12 cellular contexts compared by ENCODE assay signal in the genomic region with DNA sequence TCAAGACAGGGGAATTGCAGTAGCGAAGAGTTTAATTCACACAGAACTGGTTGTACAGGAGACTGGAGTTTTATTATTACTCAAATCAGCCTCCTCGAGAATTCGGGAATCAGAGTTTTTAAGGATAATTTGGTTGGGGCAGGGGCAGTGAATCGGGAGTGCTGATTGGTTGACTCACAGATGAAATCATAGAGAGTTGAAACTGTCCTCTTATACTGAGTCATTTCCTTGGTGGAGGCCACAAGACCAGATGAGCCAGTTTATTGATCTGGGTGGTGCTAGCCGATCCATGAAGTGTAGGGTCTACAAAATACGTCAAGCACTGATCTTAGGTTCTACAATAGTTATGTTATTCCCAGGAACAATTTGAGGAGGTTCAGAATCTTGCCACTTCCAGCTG. TPM values are rescaled to one million over a fixed set of nuclear protein-coding genes. Genes with fewer than 3 reads are reported as not detected.
DNase-seq lines count a peak whose midpoint lies in the region; ATAC-seq and TF ChIP-seq lines count a peak whose summit lies in the region.
"Had no signal": no experiment of that assay in that cellular context is flagged by ENCODE, and none has a peak within 500 bp of the region (broad histone marks: within the 10 kb centered on the region; RNA-seq: fewer than 3 reads in every experiment).

No MANE protein-coding gene starts in this region.

- CTCF ChIA-PET in activated CD4-positive, alpha-beta T cell treated with anti-CD3 and anti-CD28 coated beads for 36 hours (lab: Charles Lee) = interaction anchor here (1.0 kb wide), 1 partner anchor 24 kb away, joined by 3 read pairs; the partner anchor contains the start of gene AQR

- H3K4me3 Mint-ChIP-seq in activated CD4-positive, alpha-beta T cell treated with anti-CD3 and anti-CD28 coated beads for 36 hours = peak overlapping the region; percentile 42

- peaks cover 7% of the 10 kb centered on the region for H3K27me3 Mint-ChIP-seq in activated CD4-positive, alpha-beta T cell treated with anti-CD3 and anti-CD28 coated beads for 36 hours

- H3K9me3 ChIP-seq in OCI-LY3 (ENCODE audit: insufficient read depth, low read length) (no peaks in the 10 kb centered on the region), esophagus squamous epithelium (no peaks in the 10 kb centered on the region)
- H3K9me3 ChIP-seq: A549, testis had no signal

- H3K9ac ChIP-seq in OCI-LY3 (ENCODE audit: low read length) = no peak overlapping the region

- DNase-seq in activated CD4-positive, alpha-beta T cell treated with anti-CD3 and anti-CD28 coated beads for 36 hours = peak; percentile 46
- DNase-seq in activated CD4-positive, alpha-beta T cell treated with anti-CD3 and anti-CD28 coated beads, Interleukin-2, amount 50 U/mL, for 1 hour = no peak
- DNase-seq in esophagus squamous epithelium (lab: John Stamatoyannopoulos, UW) (no peak), retina (no peak), ecto neural progenitor cell (ENCODE audit: low spot score) (no peak)
- DNase-seq: brain microvascular endothelial cell, NCI-H2081 treated with DMSO at 0.1 percent for 48 hours, testis had no signal

- H4K20me1 ChIP-seq in OCI-LY3 (ENCODE audit: insufficient read depth, low read length) = no peaks in the 10 kb centered on the region

- H3K4me1 Mint-ChIP-seq in activated CD4-positive, alpha-beta T cell treated with anti-CD3 and anti-CD28 coated beads for 36 hours = peaks cover 27% of the 10 kb centered on the region

- H3K4me3 ChIP-seq in OCI-LY3 (ENCODE audit: low read length) (no peak overlapping the region), esophagus squamous epithelium (no peak overlapping the region)
- H3K4me3 ChIP-seq: A549, testis had no signal

- H2AFZ ChIP-seq in OCI-LY3 (ENCODE audit: low read depth, low read length) = peak overlapping the region; percentile 67; the same call in 1 of the 2 replicates

- H3K79me2 ChIP-seq in OCI-LY3 (ENCODE audit: low read length) = peaks cover 1% of the 10 kb centered on the region; the same call in 1 of the 2 replicates

- 53 to 58% methylated on average over 5 to 6 of the region's 6 CpGs for WGBS in esophagus squamous epithelium, 2 donors

- ATAC-seq in activated CD4-positive, alpha-beta T cell treated with anti-CD3 and anti-CD28 coated beads for 36 hours = peak; percentile 68
- ATAC-seq in GM21786 (IDR thresholded peaks at IDR 0.05; ENCODE audit: unreplicated experiment) (peak; percentile 33), HG03457 (IDR thresholded peaks at IDR 0.05; ENCODE audit: unreplicated experiment) (no peak)
- ATAC-seq: A549 had no signal

- H3K27ac Mint-ChIP-seq in activated CD4-positive, alpha-beta T cell treated with anti-CD3 and anti-CD28 coated beads for 36 hours = peak overlapping the region; percentile 80

- H3K4me2 ChIP-seq in OCI-LY3 (ENCODE audit: low read length) = peak overlapping the region; percentile 52
- H3K4me2 ChIP-seq: A549 had no signal

- H3K9me3 Mint-ChIP-seq in activated CD4-positive, alpha-beta T cell treated with anti-CD3 and anti-CD28 coated beads for 36 hours (ENCODE audit: low read depth) = no peaks in the 10 kb centered on the region

- peaks cover 11% of the 10 kb centered on the region; the same call in 1 of the 2 replicates for H3K27me3 ChIP-seq in OCI-LY3 (ENCODE audit: low read depth, low read length)
- no peaks in the 10 kb centered on the region for H3K27me3 ChIP-seq in esophagus squamous epithelium
- H3K27me3 ChIP-seq: brain microvascular endothelial cell, testis had no signal

- H3K27ac ChIP-seq in OCI-LY3 (ENCODE audit: low read length) (no peak overlapping the region), esophagus squamous epithelium (peak overlapping the region; percentile 47 to 98 (median 75))
- H3K27ac ChIP-seq: A549, brain microvascular endothelial cell, testis had no signal

- POLR2A ChIA-PET in activated CD4-positive, alpha-beta T cell treated with anti-CD3 and anti-CD28 coated beads for 36 hours (lab: Charles Lee) = no interaction called here

- H3K36me3 ChIP-seq in OCI-LY3 (replicated peaks; ENCODE audit: low read depth, low read length) = no peaks in the 10 kb centered on the region
- no peaks in the 10 kb centered on the region for H3K36me3 ChIP-seq in esophagus squamous epithelium
- H3K36me3 ChIP-seq: brain microvascular endothelial cell had no signal

- H3K36me3 Mint-ChIP-seq in activated CD4-positive, alpha-beta T cell treated with anti-CD3 and anti-CD28 coated beads for 36 hours (ENCODE audit: low read depth) = peaks cover 2% of the 10 kb centered on the region

- H3K4me1 ChIP-seq in OCI-LY3 (ENCODE audit: low read length) (peaks cover 24% of the 10 kb centered on the region), esophagus squamous epithelium (peaks cover 0 to 74% (median 17%) of the 10 kb centered on the region in 3 donors)
- H3K4me1 ChIP-seq: testis had no signal

- TF ChIP-seq POLR2A in esophagus squamous epithelium (IDR thresholded peaks at IDR 0.05) = no peak

- TF ChIP-seq CTCF in OCI-LY3 (IDR thresholded peaks at IDR 0.05; ENCODE audit: low read depth, low read length) (no peak), esophagus squamous epithelium (IDR thresholded peaks at IDR 0.05) (no peak)

- intact Hi-C loops in activated CD4-positive, alpha-beta T cell treated with anti-CD3 and anti-CD28 coated beads for 36 hours (cut with DNase I, micrococcal nuclease) = no loop called here
- intact Hi-C loops in esophagus squamous epithelium (cut with DNase I) = no loop called here

RNA-seq across cellular contexts. Expression of gene ZNF770, which starts 5.3 kb away (rescaled TPM):
- 10 to 100 TPM; 64.1 to 65.1 TPM for total RNA-seq in activated CD4-positive, alpha-beta T cell treated with anti-CD3 and anti-CD28 coated beads for 36 hours
- total RNA-seq in esophagus squamous epithelium = 10 to 100 TPM; 49.0 to 70.4 (median 55.9) TPM

RNA-seq across cellular contexts. Expression of gene AQR, which starts 23.9 kb away (rescaled TPM):
- total RNA-seq in activated CD4-positive, alpha-beta T cell treated with anti-CD3 and anti-CD28 coated beads for 36 hours = 10 to 100 TPM; 39.2 to 62.0 TPM
- total RNA-seq in esophagus squamous epithelium = 10 to 100 TPM; 14.7 to 29.4 (median 23.4) TPM
